18 cellular contexts compared by ENCODE assay signal in the genomic region with DNA sequence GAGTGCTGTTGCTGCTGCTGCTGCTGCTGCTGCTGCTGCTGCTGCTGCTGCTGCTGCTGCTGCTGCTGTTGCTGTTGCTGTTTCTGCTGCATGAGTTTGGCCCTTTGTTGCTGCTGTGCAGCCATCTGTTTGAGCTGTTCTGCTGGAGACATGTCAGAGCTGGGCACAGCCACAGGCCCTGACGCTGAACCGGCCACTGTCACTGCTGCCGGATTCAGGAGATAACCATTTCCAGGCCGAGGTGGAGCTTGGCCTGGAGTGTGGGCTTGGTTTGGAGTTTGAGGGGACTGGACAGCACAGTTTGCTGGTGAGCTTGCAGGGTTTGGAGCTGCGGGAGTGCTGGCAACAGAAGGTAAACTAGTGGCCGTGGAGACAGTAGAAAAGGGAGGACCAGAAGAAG.
"Had no signal": no experiment of that assay in that cellular context is flagged by ENCODE, and none has a peak within 500 bp of the region (broad histone marks: within the 10 kb centered on the region; RNA-seq: fewer than 3 reads in every experiment).

No MANE protein-coding gene starts in this region.

- H3K27me3 ChIP-seq: ascending aorta, gastrocnemius medialis, heart left ventricle, spleen, thyroid gland had no signal

- DNase-seq: activated CD4-positive, alpha-beta T cell treated with anti-CD3 and anti-CD28 coated beads, Interleukin-2, amount 10 ng/mL, durations not matched to agents 7 days and 5 days; activated CD8-positive, alpha-beta T cell treated with anti-CD3 and anti-CD28 coated beads, Interleukin-2, amount 10 ng/mL, durations not matched to agents 7 days and 5 days; activated effector memory CD4-positive, alpha-beta T cell treated with Interleukin-2 at 50 U/mL for 16 hours; activated naive CD4-positive, alpha-beta T cell treated with anti-CD3 and anti-CD28 coated beads, Interleukin-2, amount 50 U/mL, for 16 hours; activated T-cell treated with anti-CD3 and anti-CD28 coated beads, Interleukin-2, amount 50 U/mL, for 4 hours; cortex of kidney; erythroblast; gastrocnemius medialis; heart left ventricle; spleen; stimulated activated CD4-positive, alpha-beta T cell treated with anti-CD3 and anti-CD28 coated beads, Interleukin-4, amount 100 ng/mL, for 4 hours; stimulated activated naive B cell treated with anti-CD40 and anti-IgM and Interleukin-4, amounts not matched to agents 10 μg/mL and 1 μg/mL and 100 μg/mL, for 72 hours; T-helper 1 cell; T1000 had no signal

- H3K9me3 Mint-ChIP-seq: activated CD4-positive, alpha-beta T cell treated with anti-CD3 and anti-CD28 coated beads, Interleukin-2, amount 10 ng/mL, durations not matched to agents 7 days and 5 days; activated T-cell treated with anti-CD3 and anti-CD28 coated beads, Interleukin-2, amount 50 U/mL, for 4 hours; stimulated activated naive B cell treated with anti-CD40 and anti-IgM and Interleukin-4, amounts not matched to agents 10 μg/mL and 1 μg/mL and 100 μg/mL, for 72 hours had no signal

- H3K27me3 Mint-ChIP-seq: activated CD4-positive, alpha-beta T cell treated with anti-CD3 and anti-CD28 coated beads, Interleukin-2, amount 10 ng/mL, durations not matched to agents 7 days and 5 days; stimulated activated naive B cell treated with anti-CD40 and anti-IgM and Interleukin-4, amounts not matched to agents 10 μg/mL and 1 μg/mL and 100 μg/mL, for 72 hours had no signal

- H3K9me3 ChIP-seq: ascending aorta, gastrocnemius medialis, heart left ventricle, spleen, thyroid gland had no signal

- H3K4me1 Mint-ChIP-seq: activated CD4-positive, alpha-beta T cell treated with anti-CD3 and anti-CD28 coated beads, Interleukin-2, amount 10 ng/mL, durations not matched to agents 7 days and 5 days had no signal

- H3K4me1 ChIP-seq: ascending aorta, gastrocnemius medialis had no signal

- H3K36me3 ChIP-seq: ascending aorta, gastrocnemius medialis, spleen, thyroid gland had no signal

- H3K4me3 ChIP-seq: ascending aorta, gastrocnemius medialis, heart left ventricle, spleen, thyroid gland had no signal

- H3K27ac Mint-ChIP-seq: activated CD4-positive, alpha-beta T cell treated with anti-CD3 and anti-CD28 coated beads, Interleukin-2, amount 10 ng/mL, durations not matched to agents 7 days and 5 days; activated CD8-positive, alpha-beta T cell treated with anti-CD3 and anti-CD28 coated beads, Interleukin-2, amount 10 ng/mL, durations not matched to agents 7 days and 5 days; stimulated activated naive B cell treated with anti-CD40 and anti-IgM and Interleukin-4, amounts not matched to agents 10 μg/mL and 1 μg/mL and 100 μg/mL, for 72 hours had no signal

- ATAC-seq: activated CD4-positive, CD25-positive, alpha-beta regulatory T cell treated with anti-CD3 and anti-CD28 coated beads, Interleukin-2, amount 50 U/mL, for 24 hours; activated CD8-positive, alpha-beta T cell treated with anti-CD3 and anti-CD28 coated beads, Interleukin-2, amount 10 ng/mL, durations not matched to agents 7 days and 5 days; gastrocnemius medialis; heart left ventricle; left lobe of liver had no signal

- H3K4me3 Mint-ChIP-seq: activated CD4-positive, alpha-beta T cell treated with anti-CD3 and anti-CD28 coated beads, Interleukin-2, amount 10 ng/mL, durations not matched to agents 7 days and 5 days; activated CD8-positive, alpha-beta T cell treated with anti-CD3 and anti-CD28 coated beads, Interleukin-2, amount 10 ng/mL, durations not matched to agents 7 days and 5 days; activated T-cell treated with anti-CD3 and anti-CD28 coated beads, Interleukin-2, amount 50 U/mL, for 4 hours; stimulated activated naive B cell treated with anti-CD40 and anti-IgM and Interleukin-4, amounts not matched to agents 10 μg/mL and 1 μg/mL and 100 μg/mL, for 72 hours had no signal

- H3K27ac ChIP-seq: ascending aorta, gastrocnemius medialis, heart left ventricle had no signal
